ENCODE assay signal across 1 cellular context in genomic region chr7:132858760-132859159, GRCh38.
TF ChIP-seq lines count a peak whose summit lies in the region.

No MANE protein-coding gene starts in this region.

TF ChIP-seq in K562, 482 proteins besides CTCF, POLR2A, EP300 and RAD21 (continued from another document):
- TF ChIP-seq USF1 (CRISPR knock-in tag; IDR thresholded peaks at IDR 0.05): no peak
- no peak for TF ChIP-seq ZNF175 (CRISPR knock-in tag; IDR thresholded peaks at IDR 0.05; ENCODE audit: low read depth)
- TF ChIP-seq MAFK (IDR thresholded peaks at IDR 0.05; ENCODE audit: low read length): no peak
- TF ChIP-seq NFXL1 (CRISPR knock-in tag; IDR thresholded peaks at IDR 0.05): no peak
- peak; percentile 52; the same call in 1 of the 2 replicates for TF ChIP-seq ADNP (tag; IDR thresholded peaks at IDR 0.05)
- TF ChIP-seq, protein P1, sequence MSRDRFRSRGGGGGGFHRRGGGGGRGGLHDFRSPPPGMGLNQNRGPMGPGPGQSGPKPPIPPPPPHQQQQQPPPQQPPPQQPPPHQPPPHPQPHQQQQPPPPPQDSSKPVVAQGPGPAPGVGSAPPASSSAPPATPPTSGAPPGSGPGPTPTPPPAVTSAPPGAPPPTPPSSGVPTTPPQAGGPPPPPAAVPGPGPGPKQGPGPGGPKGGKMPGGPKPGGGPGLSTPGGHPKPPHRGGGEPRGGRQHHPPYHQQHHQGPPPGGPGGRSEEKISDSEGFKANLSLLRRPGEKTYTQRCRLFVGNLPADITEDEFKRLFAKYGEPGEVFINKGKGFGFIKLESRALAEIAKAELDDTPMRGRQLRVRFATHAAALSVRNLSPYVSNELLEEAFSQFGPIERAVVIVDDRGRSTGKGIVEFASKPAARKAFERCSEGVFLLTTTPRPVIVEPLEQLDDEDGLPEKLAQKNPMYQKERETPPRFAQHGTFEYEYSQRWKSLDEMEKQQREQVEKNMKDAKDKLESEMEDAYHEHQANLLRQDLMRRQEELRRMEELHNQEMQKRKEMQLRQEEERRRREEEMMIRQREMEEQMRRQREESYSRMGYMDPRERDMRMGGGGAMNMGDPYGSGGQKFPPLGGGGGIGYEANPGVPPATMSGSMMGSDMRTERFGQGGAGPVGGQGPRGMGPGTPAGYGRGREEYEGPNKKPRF (IDR thresholded peaks at IDR 0.05; ENCODE audit: low read depth, low read length): no peak
TF ChIP-seq in K562: peak in this region for 5.
